Comparison of ENCODE assay signal across 12 cellular contexts in genomic region chr2:112836695-112837117, GRCh38. TPM values are rescaled to one million over a fixed set of nuclear protein-coding genes. Genes with fewer than 3 reads are reported as not detected.
A peak's percentile ranks its signal among the peaks of the same experiment; 100 is the strongest.
DNase-seq lines count a peak whose midpoint lies in the region; ATAC-seq and TF ChIP-seq lines count a peak whose summit lies in the region.
"Had no signal": no experiment of that assay in that cellular context is flagged by ENCODE, and none has a peak within 500 bp of the region (broad histone marks: within the 10 kb centered on the region; RNA-seq: fewer than 3 reads in every experiment).

Gene IL1B, minus strand, starts transcription at chr2:112836779. Its CDS starts 550 bp downstream, at chr2:112836229.

- DNase-seq in HFF-Myc (ENCODE audit: extremely low read depth, low read depth) (no peak), SIG-M5 treated with dmso at 0.1 percent for 504 hours (lab: John Stamatoyannopoulos, UW; ENCODE audit: unreplicated experiment) (peak; percentile 98), foreskin fibroblast (peak; percentile 50 to 51), spleen (no peak), NCI-H1105 (lab: John Stamatoyannopoulos, UW) (no peak)
- DNase-seq in activated naive CD4-positive, alpha-beta T cell treated with anti-CD3 and anti-CD28 coated beads for 36 hours, result no peak
- no peak for DNase-seq in activated CD4-positive, alpha-beta memory T cell treated with anti-CD3 and anti-CD28 coated beads for 36 hours
- DNase-seq: activated naive CD4-positive, alpha-beta T cell treated with Interleukin-2 at 50 U/mL for 16 hours; NCI-H1694; retina; T-cell had no signal

- intact Hi-C loops in spleen (cut with DNase I; ENCODE audit: low total_unique reads), result no loop called here
- intact Hi-C loops in activated naive CD4-positive, alpha-beta T cell treated with anti-CD3 and anti-CD28 coated beads for 36 hours (cut with micrococcal nuclease), result no loop called here
- intact Hi-C loops in activated CD4-positive, alpha-beta memory T cell treated with anti-CD3 and anti-CD28 coated beads for 36 hours (cut with micrococcal nuclease), result no loop called here

- H3K36me3 Mint-ChIP-seq in activated naive CD4-positive, alpha-beta T cell treated with anti-CD3 and anti-CD28 coated beads for 36 hours (ENCODE audit: low read depth), result no peaks in the 10 kb centered on the region
- no peaks in the 10 kb centered on the region for H3K36me3 Mint-ChIP-seq in activated CD4-positive, alpha-beta memory T cell treated with anti-CD3 and anti-CD28 coated beads for 36 hours
- H3K36me3 Mint-ChIP-seq: T-cell had no signal

- no peaks in the 10 kb centered on the region for H3K9me3 ChIP-seq in spleen

- 19 to 33% (median 24%) methylated on average over 4 of the region's 4 CpGs for WGBS in spleen, 5 donors

- H3K4me3 ChIP-seq in HFF-Myc (replicated peaks; ENCODE audit: low read depth, low read length), result 0 out of 2 replicates have a peak within 1 kb of the TSS, but pooled peaks have one; percentile 12
- H3K4me3 ChIP-seq in foreskin fibroblast (ENCODE audit: low read depth in 1 of 2, low read length in 2 of 2), result peak within 1 kb of the TSS in 1 of 2 donors; percentile 26
- peak within 1 kb of the TSS in 7 of 8 donors; percentile 9 to 53 (median 23) for H3K4me3 ChIP-seq in spleen

- no peak within 1 kb of the TSS for H3K4me3 Mint-ChIP-seq in activated naive CD4-positive, alpha-beta T cell treated with anti-CD3 and anti-CD28 coated beads for 36 hours
- H3K4me3 Mint-ChIP-seq in activated CD4-positive, alpha-beta memory T cell treated with anti-CD3 and anti-CD28 coated beads for 36 hours, result no peak within 1 kb of the TSS
- H3K4me3 Mint-ChIP-seq: T-cell had no signal

- no peak for ATAC-seq in HG02678 (IDR thresholded peaks at IDR 0.05; ENCODE audit: unreplicated experiment)
- ATAC-seq: T-cell had no signal

- POLR2A ChIA-PET in activated CD4-positive, alpha-beta memory T cell treated with anti-CD3 and anti-CD28 coated beads for 36 hours (lab: Charles Lee), result no interaction called here

- H3K9me3 Mint-ChIP-seq in activated naive CD4-positive, alpha-beta T cell treated with anti-CD3 and anti-CD28 coated beads for 36 hours, result no peaks in the 10 kb centered on the region
- H3K9me3 Mint-ChIP-seq in activated CD4-positive, alpha-beta memory T cell treated with anti-CD3 and anti-CD28 coated beads for 36 hours, result no peaks in the 10 kb centered on the region
- H3K9me3 Mint-ChIP-seq: T-cell had no signal

- H3K36me3 ChIP-seq in spleen, result peaks cover 0 to 22% (median 0%) of the 10 kb centered on the region in 6 donors

- no peak within 1 kb of the TSS for H3K27ac Mint-ChIP-seq in activated naive CD4-positive, alpha-beta T cell treated with anti-CD3 and anti-CD28 coated beads for 36 hours
- H3K27ac Mint-ChIP-seq in activated CD4-positive, alpha-beta memory T cell treated with anti-CD3 and anti-CD28 coated beads for 36 hours, result no peak within 1 kb of the TSS
- H3K27ac Mint-ChIP-seq: T-cell had no signal

- H3K27me3 ChIP-seq in spleen (replicated peaks in 1 of 7), result no peaks in the 10 kb centered on the region

- no peaks in the 10 kb centered on the region for H3K4me1 Mint-ChIP-seq in activated naive CD4-positive, alpha-beta T cell treated with anti-CD3 and anti-CD28 coated beads for 36 hours (ENCODE audit: low read depth)
- H3K4me1 Mint-ChIP-seq in activated CD4-positive, alpha-beta memory T cell treated with anti-CD3 and anti-CD28 coated beads for 36 hours (ENCODE audit: low read depth), result peaks cover 2% of the 10 kb centered on the region

- CTCF ChIA-PET in activated naive CD4-positive, alpha-beta T cell treated with anti-CD3 and anti-CD28 coated beads for 36 hours (lab: Charles Lee), result interaction anchor here (1.5 kb wide), 1 partner anchor 87 kb away, joined by 3 read pairs; no protein-coding TSS in a partner anchor
- CTCF ChIA-PET in activated CD4-positive, alpha-beta memory T cell treated with anti-CD3 and anti-CD28 coated beads for 36 hours (lab: Charles Lee), result interaction anchor here (1.1 to 1.3 kb wide), 2 partner anchors 49 to 105 kb away, joined by 4 read pairs; no protein-coding TSS in a partner anchor

- H3K27me3 Mint-ChIP-seq in activated naive CD4-positive, alpha-beta T cell treated with anti-CD3 and anti-CD28 coated beads for 36 hours (ENCODE audit: low read depth), result peaks cover 17% of the 10 kb centered on the region
- H3K27me3 Mint-ChIP-seq in activated CD4-positive, alpha-beta memory T cell treated with anti-CD3 and anti-CD28 coated beads for 36 hours, result peaks cover 11% of the 10 kb centered on the region

- H3K4me1 ChIP-seq in spleen, result peaks cover 10 to 97% (median 57%) of the 10 kb centered on the region in 6 donors

- H3K27ac ChIP-seq in spleen, result peak within 1 kb of the TSS in 7 of 8 donors; percentile 49 to 84 (median 65)

- TF ChIP-seq CTCF in HFF-Myc (IDR thresholded peaks at IDR 0.05; ENCODE audit: low read depth, low read length, missing control alignments) (no peak), foreskin fibroblast (IDR thresholded peaks at IDR 0.05; ENCODE audit: low read depth, low read length) (no peak), spleen (IDR thresholded peaks at IDR 0.05 in 8 of 11, conservative IDR thresholded peaks at IDR 0.05 in 3 of 11) (no peak)

- peak in 1 of 3 donors; percentile 64 for TF ChIP-seq POLR2A in spleen (IDR thresholded peaks at IDR 0.05)

RNA-seq across cellular contexts. Expression of gene IL1B, which starts in this region (rescaled TPM):
- total RNA-seq in spleen, result 10 to 100 TPM in 6 of 7 donors, 1 to 10 TPM in 1; 6.9 to 81.9 (median 16.1) TPM
- 1 to 10 TPM; 3.4 to 5.4 (median 5.1) TPM for polyA plus RNA-seq in spleen
- not detected for total RNA-seq in activated naive CD4-positive, alpha-beta T cell treated with anti-CD3 and anti-CD28 coated beads for 36 hours
- under 1 TPM in 1 of 2 experiments, not detected in 1; 0.44 TPM for total RNA-seq in activated CD4-positive, alpha-beta memory T cell treated with anti-CD3 and anti-CD28 coated beads for 36 hours

Comparison
In these comparisons a context has a peak if more than half of its experiments do, and no peak if none do; other contexts are left out.
1. RNA of gene IL1B (total RNA-seq): 6.9 to 81.9 TPM in spleen; 0.44 TPM in activated CD4-positive, alpha-beta memory T cell treated with anti-CD3 and anti-CD28 coated beads for 36 hours and not detected in activated naive CD4-positive, alpha-beta T cell treated with anti-CD3 and anti-CD28 coated beads for 36 hours; every median in the first group is over 4 times any median in the second.
2. DNase-seq: peak in SIG-M5 treated with dmso at 0.1 percent for 504 hours (single experiment) and foreskin fibroblast (2 of 2); none in HFF-Myc (single experiment), spleen (single experiment), NCI-H1105 (single experiment), activated naive CD4-positive, alpha-beta T cell treated with anti-CD3 and anti-CD28 coated beads for 36 hours (single experiment) and activated CD4-positive, alpha-beta memory T cell treated with anti-CD3 and anti-CD28 coated beads for 36 hours (single experiment).